8 cellular contexts compared by ENCODE assay signal in genomic region chr10:73117976-73118743, GRCh38. TPM values are rescaled to one million over a fixed set of nuclear protein-coding genes. Genes with fewer than 3 reads are reported as not detected.
DNase-seq lines count a peak whose midpoint lies in the region; ATAC-seq and TF ChIP-seq lines count a peak whose summit lies in the region.

No MANE protein-coding gene starts in this region.

- intact Hi-C loops in left cardiac atrium (cut with DNase I): no loop called here
- intact Hi-C loops in sigmoid colon (cut with DNase I): no loop called here

- no peaks in the 10 kb centered on the region for H3K4me1 ChIP-seq in sigmoid colon

- H3K27me3 ChIP-seq in sigmoid colon: no peaks in the 10 kb centered on the region

- H3K36me3 ChIP-seq in sigmoid colon: peaks cover 0 to 27% (median 0%) of the 10 kb centered on the region in 4 donors

- TF ChIP-seq EP300 in sigmoid colon (IDR thresholded peaks at IDR 0.05): no peak

- no peak overlapping the region for H3K4me3 ChIP-seq in NB4 (ENCODE audit: low read depth, low read length)
- no peak overlapping the region for H3K4me3 ChIP-seq in sigmoid colon

- no peak overlapping the region for H3K27ac ChIP-seq in sigmoid colon

- ATAC-seq in GM18502 (IDR thresholded peaks at IDR 0.05; ENCODE audit: poor library complexity, unreplicated experiment): peak; percentile 78
- peak; percentile 57 to 66 for ATAC-seq in left cardiac atrium

- no peak for TF ChIP-seq CTCF in NB4 (IDR thresholded peaks at IDR 0.05; ENCODE audit: low read depth, low read length)
- TF ChIP-seq CTCF in sigmoid colon (IDR thresholded peaks at IDR 0.05): no peak

- H3K9me3 ChIP-seq in sigmoid colon: no peaks in the 10 kb centered on the region

- whole genome bisulfite sequencing in sigmoid colon, 2 donors: 66 to 79% methylated on average over 5 of the region's 5 CpGs

- peak; percentile 74 for DNase-seq in HCEC 1CT
- peak; percentile 56 for DNase-seq in NB4 (ENCODE audit: low read depth)
- no peak for DNase-seq in left cardiac atrium
- no peak for DNase-seq in sigmoid colon
- DNase-seq in central memory CD4-positive, alpha-beta T cell: no peak
- no peak for DNase-seq in CD1c-positive myeloid dendritic cell (ENCODE audit: extremely low spot score)
- no peak for DNase-seq in activated effector memory CD4-positive, alpha-beta T cell treated with anti-CD3 and anti-CD28 coated beads, Interleukin-2, amount 50 U/mL, for 16 hours

- TF ChIP-seq POLR2A in NB4 (IDR thresholded peaks at IDR 0.05; ENCODE audit: extremely low read depth, insufficient read length) (no peak), sigmoid colon (IDR thresholded peaks at IDR 0.05) (no peak)

RNA-seq across cellular contexts. Expression of gene NUDT13, which starts 7.9 kb away (rescaled TPM):
- total RNA-seq in left cardiac atrium (1 to 10 TPM; 1.6 to 2.7 TPM), sigmoid colon (1 to 10 TPM; 2.1 to 5.4 (median 2.9) TPM)
- 1 to 10 TPM; 1.8 to 2.4 (median 1.9) TPM for polyA plus RNA-seq in sigmoid colon

RNA-seq across cellular contexts. Expression of gene P4HA1, which starts 21.5 kb away (rescaled TPM):
- total RNA-seq in left cardiac atrium (10 to 100 TPM; 41.0 to 51.0 TPM), sigmoid colon (10 to 100 TPM; 15.2 to 25.0 (median 20.0) TPM)
- 10 to 100 TPM in 2 of 3 donors, 1 to 10 TPM in 1; 4.2 to 15.1 (median 11.1) TPM for polyA plus RNA-seq in sigmoid colon

RNA-seq across cellular contexts. Expression of gene ECD, which starts 49.6 kb away (rescaled TPM):
- total RNA-seq in left cardiac atrium (10 to 100 TPM; 17.3 to 18.2 TPM), sigmoid colon (10 to 100 TPM; 28.0 to 39.1 (median 29.8) TPM)
- polyA plus RNA-seq in sigmoid colon: 10 to 100 TPM in 2 of 3 donors, 1 to 10 TPM in 1; 7.6 to 12.0 (median 11.8) TPM

RNA-seq across cellular contexts. Expression of gene FAM149B1, which starts 49.8 kb away (rescaled TPM):
- 10 to 100 TPM; 13.6 to 15.3 TPM for total RNA-seq in left cardiac atrium
- 10 to 100 TPM; 12.1 to 22.7 (median 17.2) TPM for total RNA-seq in sigmoid colon
- polyA plus RNA-seq in sigmoid colon: 10 to 100 TPM; 13.1 to 16.0 (median 14.4) TPM

Comparison
In these comparisons a context has a peak if more than half of its experiments do, and no peak if none do; other contexts are left out.
1. DNase-seq: peak in HCEC 1CT (single experiment) and NB4 (single experiment); none in left cardiac atrium (single experiment), sigmoid colon (single experiment), central memory CD4-positive, alpha-beta T cell (single experiment), CD1c-positive myeloid dendritic cell (single experiment) and activated effector memory CD4-positive, alpha-beta T cell treated with anti-CD3 and anti-CD28 coated beads, Interleukin-2, amount 50 U/mL, for 16 hours (single experiment).